ENCODE assay signal across 22 cellular contexts in the genomic region with DNA sequence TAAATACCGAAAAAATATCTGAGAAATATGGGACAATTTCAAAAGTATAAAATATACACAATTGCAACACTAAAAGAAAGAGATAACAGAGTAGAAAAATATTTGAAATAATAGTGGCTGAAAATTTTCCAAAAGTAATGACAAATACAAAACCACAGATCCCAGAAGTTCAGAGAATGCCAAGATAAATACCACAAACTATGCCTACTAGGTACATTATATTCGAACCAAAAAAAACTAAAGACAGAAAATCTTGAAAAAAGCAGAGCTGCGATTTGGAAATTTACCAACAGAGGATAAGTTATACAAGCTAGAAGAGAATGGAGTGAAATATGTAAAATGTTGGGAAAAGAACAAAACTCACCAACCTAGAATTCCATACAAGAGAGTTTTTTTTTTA.
DNase-seq lines count a peak whose midpoint lies in the region; ATAC-seq and TF ChIP-seq lines count a peak whose summit lies in the region.
"Had no signal": no experiment of that assay in that cellular context is flagged by ENCODE, and none has a peak within 500 bp of the region (broad histone marks: within the 10 kb centered on the region; RNA-seq: fewer than 3 reads in every experiment).

No MANE protein-coding gene starts in this region.

- no peak overlapping the region for H3K27ac ChIP-seq in fibroblast of lung (ENCODE audit: insufficient read depth, low read length)
- H3K27ac ChIP-seq: KMS-11 had no signal

- H3K4me2 ChIP-seq in fibroblast of lung (ENCODE audit: extremely low read depth, insufficient read depth, low read length), result no peak overlapping the region
- H3K4me2 ChIP-seq: GM23338, KMS-11 had no signal

- H3K79me2 ChIP-seq in fibroblast of lung (ENCODE audit: control insufficient read depth, insufficient read depth, low read length), result no peaks in the 10 kb centered on the region

- ATAC-seq in HG03469 (IDR thresholded peaks at IDR 0.05; ENCODE audit: unreplicated experiment) (no peak), HG03135 (IDR thresholded peaks at IDR 0.05; ENCODE audit: unreplicated experiment) (no peak)
- ATAC-seq: GM12878, GM23338, Right ventricle myocardium inferior had no signal

- H3K36me3 ChIP-seq in fibroblast of lung (ENCODE audit: control insufficient read depth, insufficient read depth, low read length), result no peaks in the 10 kb centered on the region
- H3K36me3 ChIP-seq: MG63 had no signal

- no peaks in the 10 kb centered on the region for H3K9me3 ChIP-seq in fibroblast of lung (ENCODE audit: control insufficient read depth, insufficient read depth, low read depth, low read length)
- H3K9me3 ChIP-seq: MG63 had no signal

- no peak overlapping the region for H3K9ac ChIP-seq in fibroblast of lung (ENCODE audit: insufficient read depth, low read length)
- H3K9ac ChIP-seq: KMS-11 had no signal

- DNase-seq in H4 (ENCODE audit: low spot score) (peak; percentile 36), amniotic epithelial cell (ENCODE audit: low read depth) (peak; percentile 22), fibroblast of lung (ENCODE audit: low read depth in 2 of 2) (peak; percentile 34), stromal cell of bone marrow (ENCODE audit: low read depth) (peak; percentile 2), LoVo (ENCODE audit: low spot score) (no peak)
- DNase-seq: CD4-positive, CD25-positive, alpha-beta regulatory T cell; COR-L47; DMS79; HCEC 1CT; IMR-90; MG63; NCI-H1417; NCI-H1694 treated with DMSO at 0.1 percent for 48 hours; NCI-H2081 treated with DMSO at 0.1 percent for 48 hours; NCI-H2171 treated with DMSO at 0.1 percent for 48 hours; NCI-H524 treated with DMSO at 0.1 percent for 48 hours had no signal

- no peaks in the 10 kb centered on the region for H4K20me1 ChIP-seq in fibroblast of lung (ENCODE audit: control insufficient read depth, extremely low read depth, insufficient read depth, low read length)

- no peak overlapping the region for H2AFZ ChIP-seq in fibroblast of lung (ENCODE audit: low read length)
- H2AFZ ChIP-seq: GM23338 had no signal

- no peak overlapping the region for H3K4me3 ChIP-seq in fibroblast of lung (replicated peaks in 1 of 4; ENCODE audit: control extremely low read depth in 1 of 4, insufficient read depth in 1 of 4, low read depth in 3 of 4, low read length in 4 of 4)
- H3K4me3 ChIP-seq: GM12878, GM23338, MG63 had no signal

- no peak for TF ChIP-seq CTCF in fibroblast of lung (conservative IDR thresholded peaks at IDR 0.05 in 1 of 2, IDR thresholded peaks at IDR 0.05 in 1 of 2; ENCODE audit: low read depth in 1 of 2, low read length in 2 of 2)

- no peaks in the 10 kb centered on the region for H3K27me3 ChIP-seq in fibroblast of lung (ENCODE audit: control insufficient read depth, insufficient read depth, low read length)
- H3K27me3 ChIP-seq: MG63 had no signal

- H3K4me1 ChIP-seq in fibroblast of lung (ENCODE audit: control insufficient read depth, extremely low read depth, insufficient read depth, low read length), result no peaks in the 10 kb centered on the region
